ENCODE assay signal across 7 cellular contexts in the genomic region with DNA sequence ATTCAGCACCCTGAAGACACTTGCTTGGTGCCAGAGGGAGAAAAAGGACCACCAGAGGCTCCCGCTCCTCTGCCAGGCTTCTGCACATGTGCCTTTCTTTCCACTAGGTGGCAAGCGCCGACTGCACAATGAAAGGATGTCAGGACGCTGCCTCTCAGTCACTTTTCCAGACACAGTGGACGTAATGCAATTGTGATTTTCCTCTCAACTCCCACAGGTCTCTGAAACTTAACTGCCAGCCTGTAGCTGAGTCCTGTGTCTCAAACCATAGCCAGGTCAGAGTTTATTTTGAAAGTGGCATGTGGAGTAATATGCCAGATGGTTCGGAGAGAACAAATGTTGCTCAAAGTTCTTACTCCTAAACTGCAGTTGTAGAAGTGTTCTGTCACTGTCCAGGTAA.
DNase-seq lines count a peak whose midpoint lies in the region; ATAC-seq, FAIRE-seq and TF ChIP-seq lines count a peak whose summit lies in the region.

No MANE protein-coding gene starts in this region.

- no peak overlapping the region for H3K4me3 Mint-ChIP-seq in stimulated activated naive CD8-positive, alpha-beta T cell treated with anti-CD3 and anti-CD28 coated beads, Interleukin-15, amount 100 ng/mL, for 72 hours

- WGBS in sigmoid colon, 2 donors: 25 to 59% methylated on average over 6 of the region's 6 CpGs

- peak; percentile 24 for DNase-seq in GM12891 (ENCODE audit: insufficient read length, low spot score)
- DNase-seq in NCI-H1930 (lab: John Stamatoyannopoulos, UW): peak; percentile 6 to 19
- peak in 53 of 58 donors; percentile 4 to 78 (median 40) for DNase-seq in anterior cingulate cortex (lab: John Stamatoyannopoulos, UW)
- peak; percentile 69 for DNase-seq in right atrium auricular region (ENCODE audit: low spot score)
- peak; percentile 75 for DNase-seq in sigmoid colon
- no peak for DNase-seq in stimulated activated naive CD8-positive, alpha-beta T cell treated with anti-CD3 and anti-CD28 coated beads, Interleukin-15, amount 100 ng/mL, for 72 hours

- H3K27me3 Mint-ChIP-seq in stimulated activated naive CD8-positive, alpha-beta T cell treated with anti-CD3 and anti-CD28 coated beads, Interleukin-15, amount 100 ng/mL, for 72 hours: no peaks in the 10 kb centered on the region

- TF ChIP-seq POLR2A in GM12891 (IDR thresholded peaks at IDR 0.05; ENCODE audit: low read depth, low read length) (no peak), sigmoid colon (IDR thresholded peaks at IDR 0.05) (no peak)

- H3K4me1 ChIP-seq in right atrium auricular region (peaks cover 0 to 14% of the 10 kb centered on the region in 2 donors), sigmoid colon (peaks cover 0 to 8% (median 0%) of the 10 kb centered on the region in 4 donors)

- H3K9me3 Mint-ChIP-seq in stimulated activated naive CD8-positive, alpha-beta T cell treated with anti-CD3 and anti-CD28 coated beads, Interleukin-15, amount 100 ng/mL, for 72 hours: no peaks in the 10 kb centered on the region

- intact Hi-C loops in sigmoid colon (cut with DNase I): no loop called here

- no peak for FAIRE-seq in GM12891 (lab: Jason Lieb, UNC)

- peak overlapping the region in 1 of 2 donors; percentile 36 for H3K27ac ChIP-seq in right atrium auricular region
- H3K27ac ChIP-seq in sigmoid colon: peak overlapping the region in 3 of 4 donors; percentile 41 to 57 (median 45)

- ATAC-seq in stimulated activated naive CD8-positive, alpha-beta T cell treated with anti-CD3 and anti-CD28 coated beads, Interleukin-15, amount 100 ng/mL, for 72 hours: no peak
- no peak for ATAC-seq in activated CD4-positive, CD25-positive, alpha-beta regulatory T cell treated with anti-CD3 and anti-CD28 coated beads, Interleukin-2, amount 50 U/mL, for 24 hours

- no peaks in the 10 kb centered on the region for H3K4me1 Mint-ChIP-seq in stimulated activated naive CD8-positive, alpha-beta T cell treated with anti-CD3 and anti-CD28 coated beads, Interleukin-15, amount 100 ng/mL, for 72 hours

- H3K27ac Mint-ChIP-seq in stimulated activated naive CD8-positive, alpha-beta T cell treated with anti-CD3 and anti-CD28 coated beads, Interleukin-15, amount 100 ng/mL, for 72 hours: no peak overlapping the region

- H3K9me3 ChIP-seq in right atrium auricular region: no peaks in the 10 kb centered on the region
- no peaks in the 10 kb centered on the region for H3K9me3 ChIP-seq in sigmoid colon

- no peaks in the 10 kb centered on the region for H3K27me3 ChIP-seq in right atrium auricular region
- H3K27me3 ChIP-seq in sigmoid colon: no peaks in the 10 kb centered on the region

- H3K4me3 ChIP-seq in right atrium auricular region: no peak overlapping the region
- no peak overlapping the region for H3K4me3 ChIP-seq in sigmoid colon

- no peak for TF ChIP-seq EP300 in sigmoid colon (IDR thresholded peaks at IDR 0.05)

- TF ChIP-seq CTCF in right atrium auricular region (IDR thresholded peaks at IDR 0.05): peak; percentile 45 to 85
- TF ChIP-seq CTCF in sigmoid colon (IDR thresholded peaks at IDR 0.05): peak; percentile 8 to 62 (median 44)

- H3K36me3 ChIP-seq in right atrium auricular region (peaks cover 31% of the 10 kb centered on the region), sigmoid colon (peaks cover 9 to 51% (median 19%) of the 10 kb centered on the region in 4 donors)

TF ChIP-seq in GM12891, 5 proteins besides CTCF, POLR2A, EP300 and RAD21:
- TF ChIP-seq TAF1 (IDR thresholded peaks at IDR 0.05; ENCODE audit: low read depth, low read length) (no peak), SPI1 (IDR thresholded peaks at IDR 0.05; ENCODE audit: low read depth, low read length) (no peak), PAX5 (IDR thresholded peaks at IDR 0.05; ENCODE audit: insufficient read depth, low read length, severe bottlenecking) (no peak), POU2F2 (IDR thresholded peaks at IDR 0.05; ENCODE audit: low read depth, low read length) (no peak), POLR2AphosphoS5 (IDR thresholded peaks at IDR 0.05; ENCODE audit: low read depth, low read length) (no peak)

Comparison
In these comparisons a context has a peak if more than half of its experiments do, and no peak if none do; other contexts are left out.
1. DNase-seq: peak in GM12891 (single experiment), NCI-H1930 (2 of 2), anterior cingulate cortex (53 of 58), right atrium auricular region (single experiment) and sigmoid colon (single experiment); none in stimulated activated naive CD8-positive, alpha-beta T cell treated with anti-CD3 and anti-CD28 coated beads, Interleukin-15, amount 100 ng/mL, for 72 hours (0 of 2).